Comparison of ENCODE assay signal across 1 cellular context in genomic region chr19:57746580-57747471, GRCh38.
TF ChIP-seq lines count a peak whose summit lies in the region.

Gene ZNF776, plus strand, starts transcription at chr19:57746815. Its CDS starts 244 bp downstream, at chr19:57747059.

TF ChIP-seq in K562, 482 proteins besides CTCF, POLR2A, EP300 and RAD21 (continued from another document and continues in another):
- TF ChIP-seq REST (CRISPR knock-in tag; IDR thresholded peaks at IDR 0.05; ENCODE audit: low read depth) (no peak), STAT5B (CRISPR knock-in tag; IDR thresholded peaks at IDR 0.05) (no peak), GABPB1 (CRISPR knock-in tag; IDR thresholded peaks at IDR 0.05) (peak; percentile 96), CAMTA2 (CRISPR knock-in tag; conservative IDR thresholded peaks at IDR 0.05) (no peak), TARDBP (IDR thresholded peaks at IDR 0.05) (no peak), NFATC3 (IDR thresholded peaks at IDR 0.05) (no peak), MEF2A (IDR thresholded peaks at IDR 0.05; ENCODE audit: control insufficient read depth, low read depth, low read length) (no peak), RAD51 (IDR thresholded peaks at IDR 0.05; ENCODE audit: borderline replicate concordance, low read depth) (no peak), NFIC (IDR thresholded peaks at IDR 0.05) (no peak), ZNF584 (CRISPR knock-in tag; IDR thresholded peaks at IDR 0.05; ENCODE audit: low read depth) (no peak), ZKSCAN3 (CRISPR knock-in tag; IDR thresholded peaks at IDR 0.05) (no peak), PHF21A (IDR thresholded peaks at IDR 0.05; ENCODE audit: borderline replicate concordance, low read depth) (no peak), ELF1 (tag; IDR thresholded peaks at IDR 0.05) (peak; percentile 78), MLX (CRISPR knock-in tag; conservative IDR thresholded peaks at IDR 0.05) (no peak), ATF4 (CRISPR knock-in tag; IDR thresholded peaks at IDR 0.05) (no peak), MXI1 (IDR thresholded peaks at IDR 0.05; ENCODE audit: low read depth, low read length) (peak; percentile 51; the same call in 1 of the 2 replicates), ETS2 (tag; IDR thresholded peaks at IDR 0.05; ENCODE audit: borderline replicate concordance, poor library complexity, severe bottlenecking) (no peak), TCFL5 (CRISPR knock-in tag; conservative IDR thresholded peaks at IDR 0.05) (no peak), ELF2 (CRISPR knock-in tag; IDR thresholded peaks at IDR 0.05) (no peak), ZBTB5 (IDR thresholded peaks at IDR 0.05) (no peak), RUNX1 (IDR thresholded peaks at IDR 0.05; ENCODE audit: low read depth) (no peak), ZNF212 (CRISPR knock-in tag; IDR thresholded peaks at IDR 0.05) (no peak), GMEB1 (CRISPR knock-in tag; IDR thresholded peaks at IDR 0.05) (peak; percentile 49; the same call in 1 of the 2 replicates), BDP1 (IDR thresholded peaks at IDR 0.05; ENCODE audit: insufficient read depth, insufficient read length) (no peak), NFRKB (IDR thresholded peaks at IDR 0.05; ENCODE audit: low read depth) (peak; percentile 94), MTF1 (CRISPR knock-in tag; IDR thresholded peaks at IDR 0.05; ENCODE audit: borderline replicate concordance) (no peak), E2F3 (CRISPR knock-in tag; IDR thresholded peaks at IDR 0.05) (no peak), SAFB (IDR thresholded peaks at IDR 0.05; ENCODE audit: borderline replicate concordance, low read depth, low read length) (no peak), TOE1 (IDR thresholded peaks at IDR 0.05; ENCODE audit: borderline replicate concordance) (no peak), TOE1 (CRISPR knock-in tag; IDR thresholded peaks at IDR 0.05; ENCODE audit: borderline replicate concordance, low read depth) (no peak), TEAD1 (CRISPR knock-in tag; IDR thresholded peaks at IDR 0.05) (no peak), MECOM (CRISPR knock-in tag; IDR thresholded peaks at IDR 0.05) (no peak)
- TF ChIP-seq, protein P1, sequence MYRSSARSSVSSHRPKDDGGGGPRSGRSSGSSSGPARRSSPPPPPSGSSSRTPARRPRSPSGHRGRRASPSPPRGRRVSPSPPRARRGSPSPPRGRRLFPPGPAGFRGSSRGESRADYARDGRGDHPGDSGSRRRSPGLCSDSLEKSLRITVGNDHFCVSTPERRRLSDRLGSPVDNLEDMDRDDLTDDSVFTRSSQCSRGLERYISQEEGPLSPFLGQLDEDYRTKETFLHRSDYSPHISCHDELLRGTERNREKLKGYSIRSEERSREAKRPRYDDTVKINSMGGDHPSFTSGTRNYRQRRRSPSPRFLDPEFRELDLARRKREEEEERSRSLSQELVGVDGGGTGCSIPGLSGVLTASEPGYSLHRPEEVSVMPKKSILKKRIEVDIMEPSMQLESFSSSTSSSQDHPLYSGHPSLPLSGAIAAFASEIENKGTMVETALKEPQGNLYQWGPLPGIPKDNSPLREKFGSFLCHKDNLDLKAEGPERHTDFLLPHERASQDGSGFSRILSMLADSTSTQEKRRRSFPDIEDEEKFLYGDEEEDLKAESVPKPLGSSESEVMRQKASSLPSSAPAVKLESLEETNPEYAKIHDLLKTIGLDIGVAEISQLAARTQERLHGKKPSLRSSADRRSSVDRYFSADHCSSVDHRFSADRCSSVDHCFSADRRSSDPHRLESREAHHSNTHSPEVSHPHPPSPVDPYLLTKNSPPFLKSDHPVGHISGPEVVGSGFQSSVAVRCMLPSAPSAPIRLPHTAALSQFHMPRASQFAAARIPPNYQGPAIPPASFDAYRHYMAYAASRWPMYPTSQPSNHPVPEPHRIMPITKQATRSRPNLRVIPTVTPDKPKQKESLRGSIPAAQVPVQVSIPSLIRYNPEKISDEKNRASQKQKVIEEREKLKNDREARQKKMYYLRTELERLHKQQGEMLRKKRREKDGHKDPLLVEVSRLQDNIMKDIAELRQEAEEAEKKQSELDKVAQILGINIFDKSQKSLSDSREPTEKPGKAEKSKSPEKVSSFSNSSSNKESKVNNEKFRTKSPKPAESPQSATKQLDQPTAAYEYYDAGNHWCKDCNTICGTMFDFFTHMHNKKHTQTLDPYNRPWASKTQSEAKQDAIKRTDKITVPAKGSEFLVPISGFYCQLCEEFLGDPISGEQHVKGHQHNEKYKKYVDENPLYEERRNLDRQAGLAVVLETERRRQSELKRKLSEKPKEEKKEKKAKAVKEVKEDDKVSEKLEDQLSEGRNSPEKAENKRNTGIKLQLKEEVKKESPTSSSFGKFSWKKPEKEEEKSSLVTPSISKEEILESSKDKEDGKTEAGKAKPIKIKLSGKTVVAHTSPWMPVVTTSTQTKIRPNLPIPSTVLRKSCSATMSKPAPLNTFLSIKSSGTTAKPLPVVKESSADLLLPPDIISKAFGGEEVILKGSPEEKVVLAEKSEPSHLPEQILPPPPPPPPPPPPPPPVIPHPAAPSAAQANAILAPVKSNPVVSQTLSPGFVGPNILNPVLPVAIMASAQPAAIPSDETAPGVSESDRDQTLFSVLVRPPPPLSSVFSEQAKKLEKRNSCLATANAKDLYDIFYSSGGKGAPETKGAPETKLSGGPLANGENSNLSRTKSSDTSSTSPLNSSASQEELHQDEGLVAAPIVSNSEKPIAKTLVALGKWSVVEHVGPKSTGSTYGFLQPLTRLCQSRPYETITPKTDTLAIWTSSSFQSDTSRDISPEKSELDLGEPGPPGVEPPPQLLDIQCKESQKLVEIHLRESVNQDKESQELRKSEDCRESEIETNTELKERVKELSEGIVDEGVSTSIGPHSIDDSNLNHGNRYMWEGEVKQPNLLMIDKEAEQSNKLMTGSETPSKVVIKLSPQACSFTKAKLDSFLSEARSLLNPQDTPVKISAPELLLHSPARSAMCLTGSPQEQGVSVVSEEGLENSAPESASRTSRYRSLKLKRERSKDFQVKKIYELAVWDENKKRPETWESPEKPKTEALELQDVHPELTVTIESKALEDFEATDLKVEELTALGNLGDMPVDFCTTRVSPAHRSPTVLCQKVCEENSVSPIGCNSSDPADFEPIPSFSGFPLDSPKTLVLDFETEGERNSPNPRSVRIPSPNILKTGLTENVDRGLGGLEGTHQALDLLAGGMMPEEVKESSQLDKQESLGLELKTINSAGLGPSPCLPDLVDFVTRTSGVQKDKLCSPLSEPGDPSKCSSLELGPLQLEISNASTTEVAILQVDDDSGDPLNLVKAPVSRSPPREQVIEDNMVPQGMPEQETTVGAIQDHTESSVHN (IDR thresholded peaks at IDR 0.05; ENCODE audit: borderline replicate concordance in 1 of 2, low read depth in 1 of 2): no peak
- TF ChIP-seq, protein P2, sequence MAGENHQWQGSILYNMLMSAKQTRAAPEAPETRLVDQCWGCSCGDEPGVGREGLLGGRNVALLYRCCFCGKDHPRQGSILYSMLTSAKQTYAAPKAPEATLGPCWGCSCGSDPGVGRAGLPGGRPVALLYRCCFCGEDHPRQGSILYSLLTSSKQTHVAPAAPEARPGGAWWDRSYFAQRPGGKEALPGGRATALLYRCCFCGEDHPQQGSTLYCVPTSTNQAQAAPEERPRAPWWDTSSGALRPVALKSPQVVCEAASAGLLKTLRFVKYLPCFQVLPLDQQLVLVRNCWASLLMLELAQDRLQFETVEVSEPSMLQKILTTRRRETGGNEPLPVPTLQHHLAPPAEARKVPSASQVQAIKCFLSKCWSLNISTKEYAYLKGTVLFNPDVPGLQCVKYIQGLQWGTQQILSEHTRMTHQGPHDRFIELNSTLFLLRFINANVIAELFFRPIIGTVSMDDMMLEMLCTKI (IDR thresholded peaks at IDR 0.05; ENCODE audit: partially characterized antibody): no peak
- TF ChIP-seq, protein P3, sequence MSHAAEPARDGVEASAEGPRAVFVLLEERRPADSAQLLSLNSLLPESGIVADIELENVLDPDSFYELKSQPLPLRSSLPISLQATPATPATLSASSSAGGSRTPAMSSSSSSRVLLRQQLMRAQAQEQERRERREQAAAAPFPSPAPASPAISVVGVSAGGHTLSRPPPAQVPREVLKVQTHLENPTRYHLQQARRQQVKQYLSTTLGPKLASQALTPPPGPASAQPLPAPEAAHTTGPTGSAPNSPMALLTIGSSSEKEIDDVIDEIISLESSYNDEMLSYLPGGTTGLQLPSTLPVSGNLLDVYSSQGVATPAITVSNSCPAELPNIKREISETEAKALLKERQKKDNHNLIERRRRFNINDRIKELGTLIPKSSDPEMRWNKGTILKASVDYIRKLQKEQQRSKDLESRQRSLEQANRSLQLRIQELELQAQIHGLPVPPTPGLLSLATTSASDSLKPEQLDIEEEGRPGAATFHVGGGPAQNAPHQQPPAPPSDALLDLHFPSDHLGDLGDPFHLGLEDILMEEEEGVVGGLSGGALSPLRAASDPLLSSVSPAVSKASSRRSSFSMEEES (CRISPR knock-in tag; IDR thresholded peaks at IDR 0.05): no peak
- TF ChIP-seq, protein P4, sequence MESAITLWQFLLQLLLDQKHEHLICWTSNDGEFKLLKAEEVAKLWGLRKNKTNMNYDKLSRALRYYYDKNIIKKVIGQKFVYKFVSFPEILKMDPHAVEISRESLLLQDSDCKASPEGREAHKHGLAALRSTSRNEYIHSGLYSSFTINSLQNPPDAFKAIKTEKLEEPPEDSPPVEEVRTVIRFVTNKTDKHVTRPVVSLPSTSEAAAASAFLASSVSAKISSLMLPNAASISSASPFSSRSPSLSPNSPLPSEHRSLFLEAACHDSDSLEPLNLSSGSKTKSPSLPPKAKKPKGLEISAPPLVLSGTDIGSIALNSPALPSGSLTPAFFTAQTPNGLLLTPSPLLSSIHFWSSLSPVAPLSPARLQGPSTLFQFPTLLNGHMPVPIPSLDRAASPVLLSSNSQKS (CRISPR knock-in tag; IDR thresholded peaks at IDR 0.05): no peak
- TF ChIP-seq, protein P5, sequence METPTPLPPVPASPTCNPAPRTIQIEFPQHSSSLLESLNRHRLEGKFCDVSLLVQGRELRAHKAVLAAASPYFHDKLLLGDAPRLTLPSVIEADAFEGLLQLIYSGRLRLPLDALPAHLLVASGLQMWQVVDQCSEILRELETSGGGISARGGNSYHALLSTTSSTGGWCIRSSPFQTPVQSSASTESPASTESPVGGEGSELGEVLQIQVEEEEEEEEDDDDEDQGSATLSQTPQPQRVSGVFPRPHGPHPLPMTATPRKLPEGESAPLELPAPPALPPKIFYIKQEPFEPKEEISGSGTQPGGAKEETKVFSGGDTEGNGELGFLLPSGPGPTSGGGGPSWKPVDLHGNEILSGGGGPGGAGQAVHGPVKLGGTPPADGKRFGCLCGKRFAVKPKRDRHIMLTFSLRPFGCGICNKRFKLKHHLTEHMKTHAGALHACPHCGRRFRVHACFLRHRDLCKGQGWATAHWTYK (CRISPR knock-in tag; IDR thresholded peaks at IDR 0.05): no peak
